8 cellular contexts compared by ENCODE assay signal in genomic region chr9:97038909-97039781, GRCh38. TPM values are rescaled to one million over a fixed set of nuclear protein-coding genes. Genes with fewer than 3 reads are reported as not detected.
DNase-seq lines count a peak whose midpoint lies in the region; ATAC-seq, FAIRE-seq and TF ChIP-seq lines count a peak whose summit lies in the region.

TSS of gene CTSV (minus strand) at chr9:97039142. CDS start at chr9:97038043, 1,099 bp downstream.

- no peaks in the 10 kb centered on the region for H4K20me1 ChIP-seq in astrocyte (ENCODE audit: insufficient read depth, low read length)

- H3K4me2 ChIP-seq in astrocyte (ENCODE audit: low read length), result peak within 1 kb of the TSS; percentile 92

- DNase-seq in GM12865 (ENCODE audit: low read depth), result peak; percentile 74
- peak; percentile 73 for DNase-seq in NCI-H1436 treated with DMSO at 0.1 percent for 48 hours (lab: John Stamatoyannopoulos, UW)
- DNase-seq in T-helper 2 cell, result peak; percentile 34 to 87 (median 60)
- DNase-seq in astrocyte (ENCODE audit: low read depth), result peak; percentile 66
- peak; percentile 61 to 81 for DNase-seq in hippocampal formation (lab: John Stamatoyannopoulos, UW)
- peak; percentile 78 for DNase-seq in retinal pigment epithelial cell (ENCODE audit: low read depth)
- no peak for DNase-seq in GF-D8 (lab: John Stamatoyannopoulos, UW)

- H3K4me3 ChIP-seq in GM12865 (ENCODE audit: low read depth, low read length) (peak within 1 kb of the TSS; percentile 57), astrocyte (ENCODE audit: insufficient read depth, low read depth, low read length) (peak within 1 kb of the TSS; percentile 73), retinal pigment epithelial cell (ENCODE audit: low read length) (peak within 1 kb of the TSS; percentile 63)

- TF ChIP-seq CTCF in GM12865 (IDR thresholded peaks at IDR 0.05; ENCODE audit: insufficient read depth, low read depth, low read length, missing control alignments) (no peak), astrocyte (IDR thresholded peaks at IDR 0.05; ENCODE audit: insufficient read depth, low read depth, low read length) (no peak), retinal pigment epithelial cell (conservative IDR thresholded peaks at IDR 0.05; ENCODE audit: low read depth, low read length) (no peak)

- H3K36me3 Mint-ChIP-seq in astrocyte (ENCODE audit: low read depth, unreplicated experiment), result no peaks in the 10 kb centered on the region

- H3K9me3 Mint-ChIP-seq in astrocyte (ENCODE audit: unreplicated experiment), result no peaks in the 10 kb centered on the region

- peak within 1 kb of the TSS; percentile 87 for H2AFZ ChIP-seq in astrocyte (ENCODE audit: low read depth, low read length)

- no peak for FAIRE-seq in astrocyte (lab: Jason Lieb, UNC)

- H3K36me3 ChIP-seq in astrocyte (ENCODE audit: insufficient read depth, low read length), result no peaks in the 10 kb centered on the region

- H3K4me1 ChIP-seq in astrocyte (ENCODE audit: insufficient read depth, low read length), result peaks cover 4% of the 10 kb centered on the region

- H3K9me3 ChIP-seq in astrocyte (ENCODE audit: insufficient read depth, low read depth, low read length), result no peaks in the 10 kb centered on the region

- H3K4me3 Mint-ChIP-seq in astrocyte (ENCODE audit: unreplicated experiment), result peak within 1 kb of the TSS; percentile 90

- H3K27me3 ChIP-seq in astrocyte (ENCODE audit: insufficient read depth, low read length), result peaks cover 14% of the 10 kb centered on the region

- no peak within 1 kb of the TSS for H3K27ac ChIP-seq in astrocyte (ENCODE audit: low read depth, low read length)

- no peaks in the 10 kb centered on the region for H3K79me2 ChIP-seq in astrocyte (ENCODE audit: insufficient read depth, low read length)

- H3K27me3 Mint-ChIP-seq in astrocyte (ENCODE audit: low read depth, unreplicated experiment), result peaks cover 16% of the 10 kb centered on the region

- peak within 1 kb of the TSS; percentile 72 for H3K9ac ChIP-seq in astrocyte (ENCODE audit: low read length)

- peak within 1 kb of the TSS; percentile 87 for H3K27ac Mint-ChIP-seq in astrocyte (ENCODE audit: unreplicated experiment)

- no peaks in the 10 kb centered on the region for H3K4me1 Mint-ChIP-seq in astrocyte (ENCODE audit: low read depth, unreplicated experiment)

- ATAC-seq in HG02798 (IDR thresholded peaks at IDR 0.05; ENCODE audit: poor library complexity, unreplicated experiment), result peak; percentile 99

RNA-seq across cellular contexts. Expression of gene CTSV, which starts in this region (rescaled TPM):
- 9.7 and 36.3 TPM in 2 replicates for total RNA-seq in astrocyte
